ENCODE assay signal across 6 cellular contexts in the genomic region with DNA sequence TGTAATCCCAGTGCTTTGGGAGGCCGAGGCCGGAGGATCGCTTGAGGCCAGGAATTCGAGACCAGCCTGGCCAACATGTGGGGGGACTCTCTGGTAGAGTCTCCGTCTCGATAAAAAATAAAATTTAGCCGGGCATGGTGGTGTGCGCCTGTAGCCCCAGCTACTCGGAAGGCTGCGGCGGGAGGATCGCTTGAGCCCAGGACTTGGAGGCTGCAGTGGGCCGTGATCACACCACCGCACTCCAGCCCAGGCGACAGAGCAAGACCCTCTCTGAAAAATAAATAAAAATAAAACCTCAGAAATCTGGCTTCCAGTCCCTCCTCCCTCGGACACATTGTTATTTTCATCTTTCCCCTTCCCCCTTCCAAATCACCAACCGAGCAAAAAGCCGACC. TPM values are rescaled to one million over a fixed set of nuclear protein-coding genes. Genes with fewer than 3 reads are reported as not detected.
A peak's percentile ranks its signal among the peaks of the same experiment; 100 is the strongest.
DNase-seq lines count a peak whose midpoint lies in the region; ATAC-seq, FAIRE-seq and TF ChIP-seq lines count a peak whose summit lies in the region.

No MANE protein-coding gene starts in this region.

- no peak for TF ChIP-seq POLR2A in uterus (IDR thresholded peaks at IDR 0.05)

- peak overlapping the region; percentile 78 for H3K4me3 ChIP-seq in iPS-15b (ENCODE audit: low read depth, low read length)
- H3K4me3 ChIP-seq in uterus, result peak overlapping the region; percentile 59 to 64

- no peaks in the 10 kb centered on the region for H3K9me3 ChIP-seq in iPS-15b (ENCODE audit: control insufficient read depth, insufficient read depth, low read length)
- H3K9me3 ChIP-seq in uterus, result no peaks in the 10 kb centered on the region

- DNase-seq in T-helper 9 cell (peak; percentile 16), uterus (no peak), GM13976 (ENCODE audit: low spot score) (no peak), urothelium cell line (ENCODE audit: low spot score) (no peak)

- peaks cover 27% of the 10 kb centered on the region for H3K36me3 ChIP-seq in iPS-15b (ENCODE audit: control insufficient read depth, insufficient read depth, low read length)
- no peaks in the 10 kb centered on the region for H3K36me3 ChIP-seq in uterus

- FAIRE-seq in urothelium cell line (lab: Jason Lieb, UNC), result no peak

- ATAC-seq in GM21825 (IDR thresholded peaks at IDR 0.05; ENCODE audit: unreplicated experiment), result peak; percentile 2

- intact Hi-C loops in uterus (cut with DNase I; ENCODE audit: low total_unique reads), result no loop called here

- in situ Hi-C loops in GM13976 (cut with MboI; ENCODE audit: low sequenced_read_pairs, unreplicated experiment), result no loop called here

- H3K9ac ChIP-seq in iPS-15b (ENCODE audit: low read depth, low read length), result peak overlapping the region; percentile 37

- peak overlapping the region; percentile 87 to 97 for H3K27ac ChIP-seq in uterus

- H3K27me3 ChIP-seq in iPS-15b (ENCODE audit: control insufficient read depth, insufficient read depth, low read length) (no peaks in the 10 kb centered on the region), uterus (no peaks in the 10 kb centered on the region)

- peaks cover 7% of the 10 kb centered on the region for H3K4me1 ChIP-seq in iPS-15b (ENCODE audit: control insufficient read depth, insufficient read depth, low read length)
- peaks cover 5 to 20% of the 10 kb centered on the region in 2 donors for H3K4me1 ChIP-seq in uterus

- TF ChIP-seq CTCF in uterus (IDR thresholded peaks at IDR 0.05) (no peak), GM13976 (IDR thresholded peaks at IDR 0.05; ENCODE audit: borderline replicate concordance, control extremely low read depth, extremely low read depth, insufficient read depth, missing control alignments) (no peak)

RNA-seq across cellular contexts. Expression of gene IRGQ, which starts 0.3 kb away (rescaled TPM):
- total RNA-seq in uterus, result 10 to 100 TPM in 2 of 4 donors, 1 to 10 TPM in 2; 4.1 to 31.0 (median 17.2) TPM

RNA-seq across cellular contexts. Expression of gene ZNF576, which starts 0.8 kb away (rescaled TPM):
- total RNA-seq in uterus, result 10 to 100 TPM in 3 of 4 donors, 1 to 10 TPM in 1; 2.4 to 19.0 (median 12.6) TPM

RNA-seq across cellular contexts. Expression of gene SRRM5, which starts 16.3 kb away (rescaled TPM):
- under 1 TPM in 1 of 4 donors, not detected in 3; 0.58 TPM for total RNA-seq in uterus

RNA-seq across cellular contexts. Expression of gene PINLYP, which starts 20.0 kb away (rescaled TPM):
- 10 to 100 TPM in 3 of 4 donors, 1 to 10 TPM in 1; 4.6 to 46.5 (median 10.3) TPM for total RNA-seq in uterus

RNA-seq across cellular contexts. Expression of gene XRCC1, which starts 20.3 kb away (rescaled TPM):
- 10 to 100 TPM; 22.7 to 53.2 (median 30.7) TPM for total RNA-seq in uterus
